In the genomic region with DNA sequence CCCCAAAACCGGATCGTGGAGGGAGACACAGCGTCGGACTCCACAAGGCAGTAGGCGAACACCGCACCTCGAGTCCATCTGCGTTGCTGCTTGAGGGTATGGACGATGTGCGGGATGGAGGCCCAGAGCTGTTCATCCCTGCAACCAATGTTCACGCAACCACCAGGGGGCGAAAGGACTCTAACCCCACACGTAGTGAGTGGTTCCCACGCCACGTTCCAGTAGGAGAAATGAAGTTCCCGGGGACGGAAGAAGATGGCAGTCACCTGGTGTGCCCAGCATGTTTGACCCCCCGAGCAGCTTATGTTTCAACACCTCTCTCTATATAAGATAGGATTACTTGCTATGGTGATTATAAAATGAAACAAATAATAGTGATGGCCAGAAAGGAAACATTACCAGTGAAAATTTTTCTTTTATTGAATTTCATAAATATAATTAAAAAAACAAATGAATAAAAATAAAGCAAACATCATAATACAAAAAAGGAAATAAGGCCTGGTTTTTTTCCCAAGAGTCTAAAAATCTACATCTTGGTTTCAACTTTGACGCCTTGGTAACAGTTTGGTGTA, we compare ENCODE assay signal across 7 cellular contexts.
DNase-seq lines count a peak whose midpoint lies in the region; ATAC-seq and TF ChIP-seq lines count a peak whose summit lies in the region.

No MANE protein-coding gene starts in this region.

- peak; percentile 42 for TF ChIP-seq CTCF in GM10266 (IDR thresholded peaks at IDR 0.05; ENCODE audit: control insufficient read depth, insufficient read depth, low read depth, missing control alignments)

- intact Hi-C loops in left colon (cut with DNase I, micrococcal nuclease), result loop anchor here (10.0 kb wide), 3 partner anchors 359 to 609 kb away; partner anchors contain the start of gene AGAP1 (in 1 of the 2)

- ATAC-seq in left colon, result peak; percentile 98
- ATAC-seq in HG02610 (IDR thresholded peaks at IDR 0.05; ENCODE audit: unreplicated experiment), result no peak

- DNase-seq in GM10266 (ENCODE audit: extremely low spot score) (peak; percentile 33), NCI-H1048 (lab: John Stamatoyannopoulos, UW) (peak; percentile 45), UCSD-AML1 (lab: John Stamatoyannopoulos, UW; ENCODE audit: unreplicated experiment) (peak; percentile 56), cerebellum (ENCODE audit: low spot score) (peak; percentile 33), left colon (peak; percentile 79 to 91)
- DNase-seq in stimulated activated CD4-positive, alpha-beta T cell treated with anti-CD3 and anti-CD28 coated beads, Interleukin-4, amount 100 ng/mL, for 48 hours (ENCODE audit: low read depth in 2 of 2), result peak; percentile 26 to 49

Comparison
In these comparisons a context has a peak if more than half of its experiments do, and no peak if none do; other contexts are left out.
1. DNase-seq: peak in every context shown above with its lines; median percentile 85 in left colon; 56 in UCSD-AML1; 45 in NCI-H1048; 38 in stimulated activated CD4-positive, alpha-beta T cell treated with anti-CD3 and anti-CD28 coated beads, Interleukin-4, amount 100 ng/mL, for 48 hours; 33 in GM10266; 33 in cerebellum.